Comparison of ENCODE assay signal across 8 cellular contexts in genomic region chr7:30548762-30549344, GRCh38.
DNase-seq lines count a peak whose midpoint lies in the region; ATAC-seq and TF ChIP-seq lines count a peak whose summit lies in the region.

No MANE protein-coding gene starts in this region.

- peak; percentile 48 for ATAC-seq in HG03469 (IDR thresholded peaks at IDR 0.05; ENCODE audit: unreplicated experiment)

- no peak overlapping the region for H3K4me3 Mint-ChIP-seq in nephron progenitor cell

- DNase-seq in SIG-M5 treated with dmso at 0.1 percent for 504 hours (lab: John Stamatoyannopoulos, UW; ENCODE audit: unreplicated experiment) = peak; percentile 70
- no peak for DNase-seq in SIG-M5 (lab: John Stamatoyannopoulos, UW)
- DNase-seq in NCI-H69 (lab: John Stamatoyannopoulos, UW) = peak; percentile 92
- DNase-seq in activated T-cell treated with anti-CD3 and anti-CD28 coated beads, Interleukin-2, amount 50 U/mL, for 1 hour = peak; percentile 27
- peak; percentile 77 for DNase-seq in fibroblast of peridontal ligament (ENCODE audit: extremely low read depth)
- DNase-seq in nephron progenitor cell = peak; percentile 67
- no peak for DNase-seq in stimulated activated naive CD4-positive, alpha-beta T cell treated with Interleukin-2 at 50 U/mL for 16 hours (lab: John Stamatoyannopoulos, UW)

- H3K9me3 Mint-ChIP-seq in nephron progenitor cell = peaks cover 3% of the 10 kb centered on the region

- TF ChIP-seq CTCF in nephron progenitor cell (IDR thresholded peaks at IDR 0.05) = peak; percentile 80

- peak overlapping the region; percentile 64 for H3K27ac Mint-ChIP-seq in nephron progenitor cell

- H3K4me1 Mint-ChIP-seq in nephron progenitor cell = peaks cover 30% of the 10 kb centered on the region

- peaks cover 16% of the 10 kb centered on the region for H3K36me3 Mint-ChIP-seq in nephron progenitor cell (ENCODE audit: low read depth)

- H3K27me3 Mint-ChIP-seq in nephron progenitor cell (ENCODE audit: low read depth, poor library complexity) = no peaks in the 10 kb centered on the region

Comparison
In these comparisons a context has a peak if more than half of its experiments do, and no peak if none do; other contexts are left out.
1. DNase-seq: peak in SIG-M5 treated with dmso at 0.1 percent for 504 hours (single experiment), NCI-H69 (single experiment), activated T-cell treated with anti-CD3 and anti-CD28 coated beads, Interleukin-2, amount 50 U/mL, for 1 hour (single experiment), fibroblast of peridontal ligament (single experiment) and nephron progenitor cell (single experiment); none in SIG-M5 (single experiment) and stimulated activated naive CD4-positive, alpha-beta T cell treated with Interleukin-2 at 50 U/mL for 16 hours (single experiment).